14 cellular contexts compared by ENCODE assay signal in genomic region chr20:9441948-9442347, GRCh38.
DNase-seq lines count a peak whose midpoint lies in the region; ATAC-seq, FAIRE-seq and TF ChIP-seq lines count a peak whose summit lies in the region.
"Had no signal": no experiment of that assay in that cellular context is flagged by ENCODE, and none has a peak within 500 bp of the region (broad histone marks: within the 10 kb centered on the region; RNA-seq: fewer than 3 reads in every experiment).

No MANE protein-coding gene starts in this region.

- no peak for FAIRE-seq in GM12891 (lab: Jason Lieb, UNC)
- FAIRE-seq: frontal cortex had no signal

- DNase-seq in GM12891 (ENCODE audit: insufficient read length, low spot score) (no peak), DMS 273 treated with DMSO at 0.1 percent for 48 hours (lab: John Stamatoyannopoulos, UW) (no peak), NCI-H1694 (lab: John Stamatoyannopoulos, UW) (no peak), UCSD-AML1 (lab: John Stamatoyannopoulos, UW; ENCODE audit: unreplicated experiment) (no peak), HuH-7.5 (ENCODE audit: low spot score) (no peak)
- DNase-seq: activated gamma-delta T cell; brain microvascular endothelial cell; Caco-2; effector memory CD4-positive, alpha-beta T cell; OCI-M1 had no signal

- TF ChIP-seq POLR2A in GM12891 (IDR thresholded peaks at IDR 0.05; ENCODE audit: low read depth, low read length), result no peak

- peak; percentile 77 for ATAC-seq in GM19463 (IDR thresholded peaks at IDR 0.05; ENCODE audit: unreplicated experiment)
- ATAC-seq in HG02840 (IDR thresholded peaks at IDR 0.05; ENCODE audit: low FRiP score, unreplicated experiment), result peak; percentile 79
- peak; percentile 81 for ATAC-seq in HG03521 (IDR thresholded peaks at IDR 0.05; ENCODE audit: unreplicated experiment)

TF ChIP-seq in GM12891, 5 proteins besides CTCF, POLR2A, EP300 and RAD21:
- TF ChIP-seq SPI1 (IDR thresholded peaks at IDR 0.05; ENCODE audit: low read depth, low read length) (0 out of 2 replicates have a peak, but pooled peaks have one; percentile 2), PAX5 (IDR thresholded peaks at IDR 0.05; ENCODE audit: insufficient read depth, low read length, severe bottlenecking) (no peak)
